In genomic region chr6:81621816-81622395, GRCh38 we compare ENCODE assay signal across 26 cellular contexts.
"Had no signal": no experiment of that assay in that cellular context is flagged by ENCODE, and none has a peak within 500 bp of the region (broad histone marks: within the 10 kb centered on the region; RNA-seq: fewer than 3 reads in every experiment).

No MANE protein-coding gene starts in this region.

- H3K4me2 ChIP-seq: neural progenitor cell, smooth muscle cell had no signal

- H2AFZ ChIP-seq: neural progenitor cell had no signal

- H3K9me3 Mint-ChIP-seq: nephron, neural progenitor cell had no signal

- FAIRE-seq: endometrium, keratinocyte had no signal

- H3K9me3 ChIP-seq: esophagus squamous epithelium, heart right ventricle, lower lobe of right lung, prostate gland, right atrium auricular region, suprapubic skin, transverse colon, vagina had no signal

- H3K4me3 Mint-ChIP-seq: effector memory CD8-positive, alpha-beta T cell; nephron; neural progenitor cell; stimulated activated naive CD8-positive, alpha-beta T cell treated with anti-CD3 and anti-CD28 coated beads, Interleukin-15, amount 100 ng/mL, for 72 hours had no signal

- H3K4me3 ChIP-seq: esophagus squamous epithelium, heart right ventricle, lower lobe of right lung, neural progenitor cell, prostate gland, right atrium auricular region, smooth muscle cell, suprapubic skin, transverse colon, vagina had no signal

- H3K4me1 ChIP-seq: esophagus squamous epithelium, lower lobe of right lung, neural progenitor cell, prostate gland, suprapubic skin, transverse colon, vagina had no signal

- H3K36me3 ChIP-seq: esophagus squamous epithelium, heart right ventricle, lower lobe of right lung, neural progenitor cell, prostate gland, right atrium auricular region, suprapubic skin, transverse colon, vagina had no signal

- H3K27ac Mint-ChIP-seq: effector memory CD8-positive, alpha-beta T cell; nephron; neural progenitor cell; stimulated activated naive CD8-positive, alpha-beta T cell treated with anti-CD3 and anti-CD28 coated beads, Interleukin-15, amount 100 ng/mL, for 72 hours had no signal

- ATAC-seq: effector memory CD8-positive, alpha-beta T cell; heart right ventricle; lower lobe of right lung; stimulated activated naive CD8-positive, alpha-beta T cell treated with anti-CD3 and anti-CD28 coated beads, Interleukin-15, amount 100 ng/mL, for 72 hours had no signal

- H3K9ac ChIP-seq: neural progenitor cell had no signal

- DNase-seq: cortex of kidney; effector memory CD8-positive, alpha-beta T cell; erythroblast; esophagus squamous epithelium; foreskin melanocyte; glutamatergic neuron; heart right ventricle; hippocampal formation; left ventricle myocardium superior; lower lobe of right lung; stimulated activated CD4-positive, alpha-beta T cell treated with anti-CD3 and anti-CD28 coated beads, Interleukin-12 subunit alpha, Interleukin-12 subunit beta, amount 100 ng/mL, for 4 hours; stimulated activated CD4-positive, alpha-beta T cell treated with anti-CD3 and anti-CD28 coated beads, Interleukin-1b, Interleukin-23, amount 100 ng/mL, for 48 hours; stimulated activated CD4-positive, alpha-beta T cell treated with anti-CD3 and anti-CD28 coated beads, Interleukin-4, amount 100 ng/mL, for 1 hour; stimulated activated CD8-positive, alpha-beta memory T cell treated with anti-CD3 and anti-CD28 coated beads, Interleukin-4, amount 100 ng/mL, for 48 hours; stimulated activated naive CD4-positive, alpha-beta T cell; stimulated activated naive CD8-positive, alpha-beta T cell treated with anti-CD3 and anti-CD28 coated beads, Interleukin-15, amount 100 ng/mL, for 72 hours; transverse colon had no signal

- H3K27me3 Mint-ChIP-seq: effector memory CD8-positive, alpha-beta T cell; stimulated activated naive CD8-positive, alpha-beta T cell treated with anti-CD3 and anti-CD28 coated beads, Interleukin-15, amount 100 ng/mL, for 72 hours had no signal

- H3K27me3 ChIP-seq: esophagus squamous epithelium, heart right ventricle, neural progenitor cell, right atrium auricular region, suprapubic skin, transverse colon, vagina had no signal

- H3K4me1 Mint-ChIP-seq: nephron; neural progenitor cell; stimulated activated naive CD8-positive, alpha-beta T cell treated with anti-CD3 and anti-CD28 coated beads, Interleukin-15, amount 100 ng/mL, for 72 hours had no signal

- H3K27ac ChIP-seq: esophagus squamous epithelium, heart right ventricle, lower lobe of right lung, neural progenitor cell, prostate gland, right atrium auricular region, suprapubic skin, transverse colon, vagina had no signal

- H3K36me3 Mint-ChIP-seq: neural progenitor cell had no signal
